In the genomic region with DNA sequence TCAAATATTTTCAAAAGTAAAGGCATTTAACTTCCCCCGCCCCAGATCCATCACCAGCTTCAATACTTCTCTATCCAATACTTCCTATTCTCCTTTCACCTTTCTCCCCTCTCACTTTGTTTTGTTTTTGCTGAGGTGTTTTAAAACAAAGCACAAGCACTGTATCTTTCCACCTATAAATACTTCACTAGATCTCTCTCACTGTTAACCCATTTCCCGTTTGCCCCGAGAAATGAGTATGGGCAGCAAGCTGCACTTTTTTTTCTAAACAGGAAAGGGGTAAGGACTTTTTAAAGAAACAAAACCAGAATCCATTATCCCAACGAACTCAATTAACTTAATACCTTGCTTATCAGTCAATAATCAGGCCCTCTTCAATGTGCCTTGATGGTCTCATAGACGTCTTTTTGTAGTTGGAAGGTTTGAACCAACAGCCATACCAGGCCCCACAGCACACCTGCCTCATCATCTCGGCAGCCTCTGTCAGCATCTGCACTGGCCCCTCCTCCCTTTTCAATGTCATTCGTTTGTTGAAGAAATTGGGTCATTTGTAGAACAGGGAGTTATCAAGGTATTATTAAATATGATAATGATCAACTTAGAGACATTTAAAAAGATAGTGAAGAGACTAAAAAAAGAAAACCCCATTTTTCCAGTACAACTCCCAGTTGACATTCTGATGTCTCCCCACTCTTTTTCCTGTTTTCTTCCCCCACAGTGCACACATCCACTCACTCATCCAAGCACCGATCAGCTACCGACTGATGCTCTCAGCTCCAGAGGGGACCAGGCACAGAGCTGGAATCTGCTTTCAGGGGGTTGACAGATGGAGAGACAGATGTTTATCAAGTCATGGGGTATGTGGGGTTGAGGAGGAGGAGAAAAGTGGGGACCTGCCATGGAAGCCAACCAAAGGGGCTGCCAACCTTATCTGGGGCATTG, we compare ENCODE assay signal across 10 cellular contexts. TPM values are rescaled to one million over a fixed set of nuclear protein-coding genes. Genes with fewer than 3 reads are reported as not detected.
"Had no signal": no experiment of that assay in that cellular context is flagged by ENCODE, and none has a peak within 500 bp of the region (broad histone marks: within the 10 kb centered on the region; RNA-seq: fewer than 3 reads in every experiment).

No MANE protein-coding gene starts in this region.

- H3K9me3 Mint-ChIP-seq: activated CD4-positive, alpha-beta memory T cell treated with anti-CD3 and anti-CD28 coated beads, Interleukin-2, amount 10 ng/mL, durations not matched to agents 7 days and 5 days; activated naive CD4-positive, alpha-beta T cell treated with anti-CD3 and anti-CD28 coated beads, Interleukin-2, amount 50 U/mL, for 72 hours; mesothelial cell of epicardium had no signal

- H3K36me3 ChIP-seq: breast epithelium, neutrophil, stomach, thoracic aorta had no signal

- H3K27ac Mint-ChIP-seq: activated naive CD4-positive, alpha-beta T cell treated with anti-CD3 and anti-CD28 coated beads, Interleukin-2, amount 50 U/mL, for 72 hours; mesothelial cell of epicardium had no signal

- H3K4me1 ChIP-seq: breast epithelium, stomach had no signal

- H3K4me3 Mint-ChIP-seq: activated CD4-positive, alpha-beta memory T cell treated with anti-CD3 and anti-CD28 coated beads, Interleukin-2, amount 10 ng/mL, durations not matched to agents 7 days and 5 days; mesothelial cell of epicardium had no signal

- H3K4me3 ChIP-seq: breast epithelium, skin epidermis, stomach, thoracic aorta had no signal

- ATAC-seq: esophagus mucosa had no signal

- H3K9me3 ChIP-seq: breast epithelium, neutrophil, stomach, thoracic aorta had no signal

- DNase-seq: stimulated activated CD4-positive, alpha-beta T cell treated with anti-CD3 and anti-CD28 coated beads, Interleukin-4, amount 100 ng/mL, for 4 hours; stomach had no signal

- H3K36me3 Mint-ChIP-seq: activated naive CD4-positive, alpha-beta T cell treated with anti-CD3 and anti-CD28 coated beads, Interleukin-2, amount 50 U/mL, for 72 hours; mesothelial cell of epicardium had no signal

- H3K27ac ChIP-seq: breast epithelium, neutrophil, skin epidermis, stomach, thoracic aorta had no signal

- H3K4me1 Mint-ChIP-seq: mesothelial cell of epicardium had no signal

RNA-seq across cellular contexts. Expression of gene CRMP1, which starts 25.8 kb away (rescaled TPM):
- total RNA-seq: activated naive CD4-positive, alpha-beta T cell treated with anti-CD3 and anti-CD28 coated beads, Interleukin-2, amount 50 U/mL, for 72 hours had no signal
